14 cellular contexts compared by ENCODE assay signal in genomic region chr11:121104223-121104831, GRCh38. TPM values are rescaled to one million over a fixed set of nuclear protein-coding genes. Genes with fewer than 3 reads are reported as not detected.
DNase-seq lines count a peak whose midpoint lies in the region; ATAC-seq and TF ChIP-seq lines count a peak whose summit lies in the region.
"Had no signal": no experiment of that assay in that cellular context is flagged by ENCODE, and none has a peak within 500 bp of the region (broad histone marks: within the 10 kb centered on the region; RNA-seq: fewer than 3 reads in every experiment).

No MANE protein-coding gene starts in this region.

- no peak overlapping the region for H3K4me3 Mint-ChIP-seq in progenitor cell of endocrine pancreas (ENCODE audit: low read depth)

- no peak overlapping the region for H4K12ac ChIP-seq in trophoblast cell (ENCODE audit: low read depth, low read length)

- no peak overlapping the region for H3K27ac ChIP-seq in OCI-LY3 (ENCODE audit: low read length)
- H3K27ac ChIP-seq in foreskin keratinocyte: no peak overlapping the region
- H3K27ac ChIP-seq in trophoblast cell (ENCODE audit: low read depth, low read length): no peak overlapping the region
- H3K27ac ChIP-seq: adrenal gland, SK-N-MC had no signal

- no peaks in the 10 kb centered on the region for H3K36me3 Mint-ChIP-seq in progenitor cell of endocrine pancreas (ENCODE audit: insufficient read depth)

- no peaks in the 10 kb centered on the region for H3K4me1 ChIP-seq in OCI-LY3 (ENCODE audit: low read length)
- H3K4me1 ChIP-seq in foreskin keratinocyte: no peaks in the 10 kb centered on the region
- no peaks in the 10 kb centered on the region for H3K4me1 ChIP-seq in trophoblast cell (ENCODE audit: control insufficient read depth in 1 of 2, insufficient read depth in 2 of 2, low read length in 2 of 2)

- H3K27me3 Mint-ChIP-seq in progenitor cell of endocrine pancreas: no peaks in the 10 kb centered on the region

- TF ChIP-seq CTCF in OCI-LY3 (IDR thresholded peaks at IDR 0.05; ENCODE audit: low read depth, low read length) (peak; percentile 23; the same call in 1 of the 2 replicates), foreskin keratinocyte (conservative IDR thresholded peaks at IDR 0.05) (peak; percentile 5), progenitor cell of endocrine pancreas (IDR thresholded peaks at IDR 0.05; ENCODE audit: unreplicated experiment) (peak; percentile 23)

- H4K20me1 ChIP-seq in OCI-LY3 (ENCODE audit: insufficient read depth, low read length): no peaks in the 10 kb centered on the region

- H3K18ac ChIP-seq in trophoblast cell (ENCODE audit: low read length): no peak overlapping the region

- no peak overlapping the region for H4K91ac ChIP-seq in trophoblast cell (ENCODE audit: low read depth, low read length)

- no peaks in the 10 kb centered on the region for H3K9me3 Mint-ChIP-seq in progenitor cell of endocrine pancreas (ENCODE audit: low read depth)

- WGBS in trophoblast cell (ENCODE audit: extremely low coverage, insufficient coverage, insufficient read length): no CpG with 5 or more reads among the region's 11 CpGs

- no peak overlapping the region for H3K23ac ChIP-seq in trophoblast cell (ENCODE audit: low read length)

- H3K27ac Mint-ChIP-seq in progenitor cell of endocrine pancreas: no peak overlapping the region

- no peak overlapping the region for H3K4ac ChIP-seq in trophoblast cell (ENCODE audit: low read depth, low read length)

- DNase-seq in ELR (ENCODE audit: low read depth): peak; percentile 6
- no peak for DNase-seq in foreskin keratinocyte
- DNase-seq in progenitor cell of endocrine pancreas (ENCODE audit: low spot score, unreplicated experiment): no peak
- DNase-seq in cerebellar cortex (ENCODE audit: low spot score): no peak
- DNase-seq in trophoblast cell: no peak
- no peak for DNase-seq in RPMI8226
- DNase-seq in CD1c-positive myeloid dendritic cell (ENCODE audit: extremely low spot score): no peak
- DNase-seq: activated T-cell treated with anti-CD3 and anti-CD28 coated beads, Interleukin-2, amount 50 U/mL, for 1 hour; dermis blood vessel endothelial cell; NCI-H187 treated with DMSO at 0.1 percent for 48 hours; stimulated activated CD4-positive, alpha-beta T cell treated with anti-CD3 and anti-CD28 coated beads, Interleukin-1b, Interleukin-23, amount 100 ng/mL, for 48 hours had no signal

- H2AFZ ChIP-seq in OCI-LY3 (ENCODE audit: low read depth, low read length) (no peak overlapping the region), trophoblast cell (ENCODE audit: insufficient read depth, low read length, poor library complexity) (no peak overlapping the region)

- H3K79me2 ChIP-seq in OCI-LY3 (ENCODE audit: low read length): no peaks in the 10 kb centered on the region
- H3K79me2 ChIP-seq in trophoblast cell (ENCODE audit: control insufficient read depth, insufficient read depth, low read length, poor library complexity): no peaks in the 10 kb centered on the region

- no peak overlapping the region for H2BK5ac ChIP-seq in trophoblast cell (ENCODE audit: low read depth, low read length, poor library complexity)

- H2BK120ac ChIP-seq in trophoblast cell (ENCODE audit: insufficient read depth, low read length, poor library complexity): no peak overlapping the region

- peaks cover 2% of the 10 kb centered on the region for H3K4me1 Mint-ChIP-seq in progenitor cell of endocrine pancreas (ENCODE audit: low read depth)

- H3K36me3 ChIP-seq in OCI-LY3 (replicated peaks; ENCODE audit: low read depth, low read length) (no peaks in the 10 kb centered on the region), trophoblast cell (ENCODE audit: control insufficient read depth in 1 of 2, insufficient read depth in 2 of 2, low read length in 2 of 2) (no peaks in the 10 kb centered on the region)
- H3K36me3 ChIP-seq: adrenal gland had no signal

- no peak overlapping the region for H3K4me2 ChIP-seq in OCI-LY3 (ENCODE audit: low read length)
- no peak overlapping the region for H3K4me2 ChIP-seq in trophoblast cell (ENCODE audit: low read length)

- no peak overlapping the region for H3K14ac ChIP-seq in trophoblast cell (ENCODE audit: low read length)

- H3K4me3 ChIP-seq in OCI-LY3 (ENCODE audit: low read length) (no peak overlapping the region), trophoblast cell (ENCODE audit: low read depth, low read length) (no peak overlapping the region)
- H3K4me3 ChIP-seq: adrenal gland, SK-N-MC had no signal

- H3K27me3 ChIP-seq in OCI-LY3 (ENCODE audit: low read depth, low read length): peaks cover 14% of the 10 kb centered on the region; the same call in 1 of the 2 replicates
- H3K27me3 ChIP-seq in foreskin keratinocyte: peaks cover 31% of the 10 kb centered on the region
- H3K27me3 ChIP-seq in trophoblast cell (ENCODE audit: insufficient read depth, low read length): no peaks in the 10 kb centered on the region
- H3K27me3 ChIP-seq: adrenal gland had no signal

- no peak overlapping the region for H2AK5ac ChIP-seq in trophoblast cell (ENCODE audit: low read length)

- H4K8ac ChIP-seq in trophoblast cell (ENCODE audit: low read depth, low read length): no peak overlapping the region

- H3K9ac ChIP-seq in OCI-LY3 (ENCODE audit: low read length): no peak overlapping the region
- no peak overlapping the region for H3K9ac ChIP-seq in trophoblast cell (ENCODE audit: low read length)

- ATAC-seq in foreskin keratinocyte: no peak

- H2BK12ac ChIP-seq in trophoblast cell (ENCODE audit: low read length): no peak overlapping the region

- H3K9me3 ChIP-seq in OCI-LY3 (ENCODE audit: insufficient read depth, low read length): no peaks in the 10 kb centered on the region
- H3K9me3 ChIP-seq in trophoblast cell (ENCODE audit: insufficient read depth, low read depth, low read length): no peaks in the 10 kb centered on the region
- H3K9me3 ChIP-seq: adrenal gland had no signal

- H3K79me1 ChIP-seq in trophoblast cell (ENCODE audit: low read length): no peaks in the 10 kb centered on the region

RNA-seq across cellular contexts. Expression of gene TECTA, which starts 3.3 kb away (rescaled TPM):
- total RNA-seq in foreskin keratinocyte (0.10 and 0.11 TPM in 2 replicates), progenitor cell of endocrine pancreas (2.0 and 2.3 TPM in 2 replicates)
- polyA plus RNA-seq in foreskin keratinocyte: 0.01 and 0.03 TPM in 2 replicates
- 0.22 and 0.24 TPM in 2 replicates for polyA plus RNA-seq in trophoblast cell (2013)
